Comparison of ENCODE assay signal across 9 cellular contexts in the genomic region with DNA sequence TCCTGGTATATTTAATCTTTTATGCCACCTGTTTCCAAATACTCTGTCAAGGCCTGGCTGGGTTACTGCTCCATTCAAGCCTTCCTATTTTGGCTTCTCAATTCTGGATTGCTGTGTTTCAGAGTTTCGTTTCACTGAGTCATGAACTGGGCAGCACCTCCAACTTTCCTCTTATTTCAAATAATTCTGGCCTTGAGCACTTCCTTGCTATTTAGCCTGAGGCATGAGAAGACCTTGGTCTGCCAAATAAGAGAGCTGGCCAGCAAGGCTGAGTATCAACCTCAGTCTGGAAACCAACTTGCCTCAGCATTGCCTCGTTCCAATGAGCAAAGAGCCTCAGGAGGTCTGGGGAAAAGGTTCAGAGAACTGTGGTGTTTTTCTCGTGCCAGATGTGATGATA.
A peak's percentile ranks its signal among the peaks of the same experiment; 100 is the strongest.
DNase-seq lines count a peak whose midpoint lies in the region; ATAC-seq and TF ChIP-seq lines count a peak whose summit lies in the region.
"Had no signal": no experiment of that assay in that cellular context is flagged by ENCODE, and none has a peak within 500 bp of the region (broad histone marks: within the 10 kb centered on the region; RNA-seq: fewer than 3 reads in every experiment).

No MANE protein-coding gene starts in this region.

- peaks cover 35% of the 10 kb centered on the region for H3K4me1 Mint-ChIP-seq in activated CD4-positive, alpha-beta T cell treated with anti-CD3 and anti-CD28 coated beads for 36 hours
- H3K4me1 Mint-ChIP-seq in activated CD4-positive, alpha-beta memory T cell treated with anti-CD3 and anti-CD28 coated beads, Interleukin-2, amount 10 ng/mL, durations not matched to agents 7 days and 5 days = peaks cover 4% of the 10 kb centered on the region

- H3K9me3 Mint-ChIP-seq in activated CD4-positive, alpha-beta T cell treated with anti-CD3 and anti-CD28 coated beads for 36 hours (ENCODE audit: low read depth) = peaks cover 10% of the 10 kb centered on the region
- H3K9me3 Mint-ChIP-seq in activated CD4-positive, alpha-beta memory T cell treated with anti-CD3 and anti-CD28 coated beads, Interleukin-2, amount 10 ng/mL, durations not matched to agents 7 days and 5 days = peaks cover 19% of the 10 kb centered on the region

- H3K4me3 ChIP-seq in astrocyte of the spinal cord (ENCODE audit: low read depth, low read length) (no peak overlapping the region), testis (no peak overlapping the region)

- TF ChIP-seq CTCF in astrocyte of the spinal cord (IDR thresholded peaks at IDR 0.05; ENCODE audit: low read depth, low read length) = no peak
- TF ChIP-seq CTCF in testis (IDR thresholded peaks at IDR 0.05) = no peak

- in situ Hi-C loops in astrocyte of the spinal cord (cut with HindIII; ENCODE audit: low sequenced_read_pairs) = no loop called here

- CTCF ChIA-PET in activated CD4-positive, alpha-beta T cell treated with anti-CD3 and anti-CD28 coated beads for 36 hours (lab: Charles Lee) = interaction anchor here (0.7 to 3.6 kb wide), 6 partner anchors 9 to 63 kb away, joined by 3 to 13 read pairs (median 4); no protein-coding TSS in a partner anchor
- CTCF ChIA-PET in activated CD4-positive, alpha-beta memory T cell treated with anti-CD3 and anti-CD28 coated beads, Interleukin-2, amount 10 ng/mL, durations not matched to agents 7 days and 5 days (lab: Charles Lee) = interaction anchor here (0.6 to 0.8 kb wide), 2 partner anchors 12 to 119 kb away, joined by 3 read pairs; no protein-coding TSS in a partner anchor

- peak overlapping the region; percentile 53 for H3K27ac Mint-ChIP-seq in activated CD4-positive, alpha-beta T cell treated with anti-CD3 and anti-CD28 coated beads for 36 hours
- no peak overlapping the region for H3K27ac Mint-ChIP-seq in activated CD4-positive, alpha-beta memory T cell treated with anti-CD3 and anti-CD28 coated beads, Interleukin-2, amount 10 ng/mL, durations not matched to agents 7 days and 5 days

- H3K4me1 ChIP-seq in testis = no peaks in the 10 kb centered on the region

- intact Hi-C loops in activated CD4-positive, alpha-beta T cell treated with anti-CD3 and anti-CD28 coated beads for 36 hours (cut with DNase I, micrococcal nuclease) = no loop called here
- intact Hi-C loops in left ventricle myocardium superior (cut with micrococcal nuclease) (no loop called here), testis (cut with DNase I; ENCODE audit: low total_unique reads) (no loop called here)

- peaks cover 8% of the 10 kb centered on the region for H3K36me3 Mint-ChIP-seq in activated CD4-positive, alpha-beta T cell treated with anti-CD3 and anti-CD28 coated beads for 36 hours (ENCODE audit: low read depth)
- peaks cover 20% of the 10 kb centered on the region for H3K36me3 Mint-ChIP-seq in activated CD4-positive, alpha-beta memory T cell treated with anti-CD3 and anti-CD28 coated beads, Interleukin-2, amount 10 ng/mL, durations not matched to agents 7 days and 5 days (ENCODE audit: low read depth)

- TF ChIP-seq POLR2A in testis (IDR thresholded peaks at IDR 0.05) = no peak

- no peaks in the 10 kb centered on the region for H3K27me3 Mint-ChIP-seq in activated CD4-positive, alpha-beta T cell treated with anti-CD3 and anti-CD28 coated beads for 36 hours
- no peaks in the 10 kb centered on the region for H3K27me3 Mint-ChIP-seq in activated CD4-positive, alpha-beta memory T cell treated with anti-CD3 and anti-CD28 coated beads, Interleukin-2, amount 10 ng/mL, durations not matched to agents 7 days and 5 days

- H3K36me3 ChIP-seq in testis (ENCODE audit: low read depth, missing control alignments) = no peaks in the 10 kb centered on the region

- ATAC-seq in activated CD4-positive, alpha-beta T cell treated with anti-CD3 and anti-CD28 coated beads for 36 hours = peak; percentile 33
- peak; percentile 97 for ATAC-seq in left ventricle myocardium superior

- no peak for DNase-seq in activated CD4-positive, alpha-beta T cell treated with anti-CD3 and anti-CD28 coated beads for 36 hours
- DNase-seq in activated CD4-positive, alpha-beta T cell treated with anti-CD3 and anti-CD28 coated beads, Interleukin-2, amount 50 U/mL, for 48 hours = no peak
- DNase-seq in astrocyte of the spinal cord (ENCODE audit: low read depth, low spot score) (peak; percentile 78), left ventricle myocardium superior (peak; percentile 42), testis (peak; percentile 50), cerebellar nuclear complex (lab: John Stamatoyannopoulos, UW) (no peak), NCI-H510A treated with DMSO at 0.1 percent for 48 hours (lab: John Stamatoyannopoulos, UW) (no peak)
- no peak for DNase-seq in activated CD4-positive, alpha-beta memory T cell treated with anti-CD3 and anti-CD28 coated beads, Interleukin-2, amount 10 ng/mL, durations not matched to agents 7 days and 5 days
- DNase-seq: activated gamma-delta T cell had no signal

- H3K9me3 ChIP-seq in testis = no peaks in the 10 kb centered on the region

- POLR2A ChIA-PET in activated CD4-positive, alpha-beta T cell treated with anti-CD3 and anti-CD28 coated beads for 36 hours (lab: Charles Lee) = no interaction called here
- POLR2A ChIA-PET in activated CD4-positive, alpha-beta memory T cell treated with anti-CD3 and anti-CD28 coated beads, Interleukin-2, amount 10 ng/mL, durations not matched to agents 7 days and 5 days (lab: Charles Lee) = interaction anchor here (1.4 kb wide), 1 partner anchor 218 kb away, joined by 4 read pairs; no protein-coding TSS in a partner anchor

- no peaks in the 10 kb centered on the region for H3K27me3 ChIP-seq in testis

- H3K27ac ChIP-seq in testis = no peak overlapping the region

- H3K4me3 Mint-ChIP-seq in activated CD4-positive, alpha-beta T cell treated with anti-CD3 and anti-CD28 coated beads for 36 hours = no peak overlapping the region
- no peak overlapping the region for H3K4me3 Mint-ChIP-seq in activated CD4-positive, alpha-beta memory T cell treated with anti-CD3 and anti-CD28 coated beads, Interleukin-2, amount 10 ng/mL, durations not matched to agents 7 days and 5 days

- 56 to 64% methylated on average over 3 of the region's 3 CpGs for WGBS in testis, 2 donors

Comparison
In these comparisons a context has a peak if more than half of its experiments do, and no peak if none do; other contexts are left out.
1. DNase-seq: peak in astrocyte of the spinal cord (single experiment), left ventricle myocardium superior (single experiment) and testis (single experiment); none in activated CD4-positive, alpha-beta T cell treated with anti-CD3 and anti-CD28 coated beads for 36 hours (single experiment), activated CD4-positive, alpha-beta T cell treated with anti-CD3 and anti-CD28 coated beads, Interleukin-2, amount 50 U/mL, for 48 hours (0 of 2), activated CD4-positive, alpha-beta memory T cell treated with anti-CD3 and anti-CD28 coated beads, Interleukin-2, amount 10 ng/mL, durations not matched to agents 7 days and 5 days (single experiment), cerebellar nuclear complex (0 of 2) and NCI-H510A treated with DMSO at 0.1 percent for 48 hours (single experiment).